Comparison of ENCODE assay signal across 1 cellular context in genomic region chr15:49330166-49330565, GRCh38.
TF ChIP-seq lines count a peak whose summit lies in the region.

No MANE protein-coding gene starts in this region.

TF ChIP-seq in WTC11, 78 proteins besides CTCF, POLR2A, EP300 and RAD21 (continued from another document):
- TF ChIP-seq, protein P1, sequence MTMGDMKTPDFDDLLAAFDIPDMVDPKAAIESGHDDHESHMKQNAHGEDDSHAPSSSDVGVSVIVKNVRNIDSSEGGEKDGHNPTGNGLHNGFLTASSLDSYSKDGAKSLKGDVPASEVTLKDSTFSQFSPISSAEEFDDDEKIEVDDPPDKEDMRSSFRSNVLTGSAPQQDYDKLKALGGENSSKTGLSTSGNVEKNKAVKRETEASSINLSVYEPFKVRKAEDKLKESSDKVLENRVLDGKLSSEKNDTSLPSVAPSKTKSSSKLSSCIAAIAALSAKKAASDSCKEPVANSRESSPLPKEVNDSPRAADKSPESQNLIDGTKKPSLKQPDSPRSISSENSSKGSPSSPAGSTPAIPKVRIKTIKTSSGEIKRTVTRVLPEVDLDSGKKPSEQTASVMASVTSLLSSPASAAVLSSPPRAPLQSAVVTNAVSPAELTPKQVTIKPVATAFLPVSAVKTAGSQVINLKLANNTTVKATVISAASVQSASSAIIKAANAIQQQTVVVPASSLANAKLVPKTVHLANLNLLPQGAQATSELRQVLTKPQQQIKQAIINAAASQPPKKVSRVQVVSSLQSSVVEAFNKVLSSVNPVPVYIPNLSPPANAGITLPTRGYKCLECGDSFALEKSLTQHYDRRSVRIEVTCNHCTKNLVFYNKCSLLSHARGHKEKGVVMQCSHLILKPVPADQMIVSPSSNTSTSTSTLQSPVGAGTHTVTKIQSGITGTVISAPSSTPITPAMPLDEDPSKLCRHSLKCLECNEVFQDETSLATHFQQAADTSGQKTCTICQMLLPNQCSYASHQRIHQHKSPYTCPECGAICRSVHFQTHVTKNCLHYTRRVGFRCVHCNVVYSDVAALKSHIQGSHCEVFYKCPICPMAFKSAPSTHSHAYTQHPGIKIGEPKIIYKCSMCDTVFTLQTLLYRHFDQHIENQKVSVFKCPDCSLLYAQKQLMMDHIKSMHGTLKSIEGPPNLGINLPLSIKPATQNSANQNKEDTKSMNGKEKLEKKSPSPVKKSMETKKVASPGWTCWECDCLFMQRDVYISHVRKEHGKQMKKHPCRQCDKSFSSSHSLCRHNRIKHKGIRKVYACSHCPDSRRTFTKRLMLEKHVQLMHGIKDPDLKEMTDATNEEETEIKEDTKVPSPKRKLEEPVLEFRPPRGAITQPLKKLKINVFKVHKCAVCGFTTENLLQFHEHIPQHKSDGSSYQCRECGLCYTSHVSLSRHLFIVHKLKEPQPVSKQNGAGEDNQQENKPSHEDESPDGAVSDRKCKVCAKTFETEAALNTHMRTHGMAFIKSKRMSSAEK (CRISPR knock-in tag; IDR thresholded peaks at IDR 0.05; ENCODE audit: borderline replicate concordance), result no peak
- TF ChIP-seq SMAD4 (CRISPR knock-in tag; IDR thresholded peaks at IDR 0.05) (no peak), ZNF423 (CRISPR knock-in tag; IDR thresholded peaks at IDR 0.05) (no peak), TCF7 (CRISPR knock-in tag; IDR thresholded peaks at IDR 0.05; ENCODE audit: low read depth) (no peak), ARID4B (CRISPR knock-in tag; IDR thresholded peaks at IDR 0.05; ENCODE audit: borderline replicate concordance) (no peak), ZNF263 (CRISPR knock-in tag; IDR thresholded peaks at IDR 0.05; ENCODE audit: low read depth) (no peak), GRHL2 (CRISPR knock-in tag; IDR thresholded peaks at IDR 0.05; ENCODE audit: insufficient replicate concordance, severe bottlenecking) (no peak), ETV6 (CRISPR knock-in tag; IDR thresholded peaks at IDR 0.05) (no peak), ZNF232 (CRISPR knock-in tag; IDR thresholded peaks at IDR 0.05) (no peak), E2F1 (CRISPR knock-in tag; IDR thresholded peaks at IDR 0.05) (no peak)
- TF ChIP-seq, protein P2, sequence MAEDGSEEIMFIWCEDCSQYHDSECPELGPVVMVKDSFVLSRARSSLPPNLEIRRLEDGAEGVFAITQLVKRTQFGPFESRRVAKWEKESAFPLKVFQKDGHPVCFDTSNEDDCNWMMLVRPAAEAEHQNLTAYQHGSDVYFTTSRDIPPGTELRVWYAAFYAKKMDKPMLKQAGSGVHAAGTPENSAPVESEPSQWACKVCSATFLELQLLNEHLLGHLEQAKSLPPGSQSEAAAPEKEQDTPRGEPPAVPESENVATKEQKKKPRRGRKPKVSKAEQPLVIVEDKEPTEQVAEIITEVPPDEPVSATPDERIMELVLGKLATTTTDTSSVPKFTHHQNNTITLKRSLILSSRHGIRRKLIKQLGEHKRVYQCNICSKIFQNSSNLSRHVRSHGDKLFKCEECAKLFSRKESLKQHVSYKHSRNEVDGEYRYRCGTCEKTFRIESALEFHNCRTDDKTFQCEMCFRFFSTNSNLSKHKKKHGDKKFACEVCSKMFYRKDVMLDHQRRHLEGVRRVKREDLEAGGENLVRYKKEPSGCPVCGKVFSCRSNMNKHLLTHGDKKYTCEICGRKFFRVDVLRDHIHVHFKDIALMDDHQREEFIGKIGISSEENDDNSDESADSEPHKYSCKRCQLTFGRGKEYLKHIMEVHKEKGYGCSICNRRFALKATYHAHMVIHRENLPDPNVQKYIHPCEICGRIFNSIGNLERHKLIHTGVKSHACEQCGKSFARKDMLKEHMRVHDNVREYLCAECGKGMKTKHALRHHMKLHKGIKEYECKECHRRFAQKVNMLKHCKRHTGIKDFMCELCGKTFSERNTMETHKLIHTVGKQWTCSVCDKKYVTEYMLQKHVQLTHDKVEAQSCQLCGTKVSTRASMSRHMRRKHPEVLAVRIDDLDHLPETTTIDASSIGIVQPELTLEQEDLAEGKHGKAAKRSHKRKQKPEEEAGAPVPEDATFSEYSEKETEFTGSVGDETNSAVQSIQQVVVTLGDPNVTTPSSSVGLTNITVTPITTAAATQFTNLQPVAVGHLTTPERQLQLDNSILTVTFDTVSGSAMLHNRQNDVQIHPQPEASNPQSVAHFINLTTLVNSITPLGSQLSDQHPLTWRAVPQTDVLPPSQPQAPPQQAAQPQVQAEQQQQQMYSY (CRISPR knock-in tag; IDR thresholded peaks at IDR 0.05), result no peak
- TF ChIP-seq, protein P3, sequence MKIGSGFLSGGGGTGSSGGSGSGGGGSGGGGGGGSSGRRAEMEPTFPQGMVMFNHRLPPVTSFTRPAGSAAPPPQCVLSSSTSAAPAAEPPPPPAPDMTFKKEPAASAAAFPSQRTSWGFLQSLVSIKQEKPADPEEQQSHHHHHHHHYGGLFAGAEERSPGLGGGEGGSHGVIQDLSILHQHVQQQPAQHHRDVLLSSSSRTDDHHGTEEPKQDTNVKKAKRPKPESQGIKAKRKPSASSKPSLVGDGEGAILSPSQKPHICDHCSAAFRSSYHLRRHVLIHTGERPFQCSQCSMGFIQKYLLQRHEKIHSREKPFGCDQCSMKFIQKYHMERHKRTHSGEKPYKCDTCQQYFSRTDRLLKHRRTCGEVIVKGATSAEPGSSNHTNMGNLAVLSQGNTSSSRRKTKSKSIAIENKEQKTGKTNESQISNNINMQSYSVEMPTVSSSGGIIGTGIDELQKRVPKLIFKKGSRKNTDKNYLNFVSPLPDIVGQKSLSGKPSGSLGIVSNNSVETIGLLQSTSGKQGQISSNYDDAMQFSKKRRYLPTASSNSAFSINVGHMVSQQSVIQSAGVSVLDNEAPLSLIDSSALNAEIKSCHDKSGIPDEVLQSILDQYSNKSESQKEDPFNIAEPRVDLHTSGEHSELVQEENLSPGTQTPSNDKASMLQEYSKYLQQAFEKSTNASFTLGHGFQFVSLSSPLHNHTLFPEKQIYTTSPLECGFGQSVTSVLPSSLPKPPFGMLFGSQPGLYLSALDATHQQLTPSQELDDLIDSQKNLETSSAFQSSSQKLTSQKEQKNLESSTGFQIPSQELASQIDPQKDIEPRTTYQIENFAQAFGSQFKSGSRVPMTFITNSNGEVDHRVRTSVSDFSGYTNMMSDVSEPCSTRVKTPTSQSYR (CRISPR knock-in tag; IDR thresholded peaks at IDR 0.05), result no peak
